In genomic region chr1:101282314-101283087, GRCh38 we compare ENCODE assay signal across 1 cellular context.
A peak's percentile ranks its signal among the peaks of the same experiment; 100 is the strongest.
TF ChIP-seq lines count a peak whose summit lies in the region.

No MANE protein-coding gene starts in this region.

TF ChIP-seq in HEK293, 187 proteins besides CTCF, POLR2A, EP300 and RAD21 (continued from another document and continues in another):
- TF ChIP-seq ZNF398 (tag by site-specific recombination; IDR thresholded peaks at IDR 0.05) = peak; percentile 82
- peak; percentile 71; the same call in 1 of the 2 replicates for TF ChIP-seq ZNF600 (tag by site-specific recombination; IDR thresholded peaks at IDR 0.05)
- TF ChIP-seq ZNF23 (tag by site-specific recombination; IDR thresholded peaks at IDR 0.05; ENCODE audit: borderline replicate concordance) = no peak
- TF ChIP-seq ZFP3 (tag by site-specific recombination; IDR thresholded peaks at IDR 0.05; ENCODE audit: low read depth) = no peak
- TF ChIP-seq ZNF404 (tag by site-specific recombination; IDR thresholded peaks at IDR 0.05) = no peak
- TF ChIP-seq ZNF785 (tag by site-specific recombination; IDR thresholded peaks at IDR 0.05) = no peak
- TF ChIP-seq SP3 (tag by site-specific recombination; IDR thresholded peaks at IDR 0.05) = no peak
- TF ChIP-seq ZNF621 (tag by site-specific recombination; IDR thresholded peaks at IDR 0.05) = no peak
- no peak for TF ChIP-seq GLI4 (tag by site-specific recombination; IDR thresholded peaks at IDR 0.05)
- TF ChIP-seq ZNF626 (tag by site-specific recombination; IDR thresholded peaks at IDR 0.05) = no peak
- 0 out of 2 replicates have a peak, but pooled peaks have one; percentile 25 for TF ChIP-seq ZNF423 (tag by site-specific recombination; IDR thresholded peaks at IDR 0.05)
- peak; percentile 79; the same call in 1 of the 2 replicates for TF ChIP-seq OVOL3 (tag by site-specific recombination; IDR thresholded peaks at IDR 0.05)
- 0 out of 2 replicates have a peak, but pooled peaks have one; percentile 80 for TF ChIP-seq ZNF610 (tag by site-specific recombination; IDR thresholded peaks at IDR 0.05; ENCODE audit: borderline replicate concordance)
- TF ChIP-seq ZNF148 (tag by site-specific recombination; IDR thresholded peaks at IDR 0.05; ENCODE audit: borderline replicate concordance) = no peak
- peak; percentile 78; the same call in 1 of the 2 replicates for TF ChIP-seq ZSCAN16 (tag by site-specific recombination; IDR thresholded peaks at IDR 0.05)
- TF ChIP-seq MZF1 (tag by site-specific recombination; IDR thresholded peaks at IDR 0.05; ENCODE audit: borderline replicate concordance) = peak; percentile 93
- peak; percentile 60 for TF ChIP-seq ZBTB20 (tag by site-specific recombination; IDR thresholded peaks at IDR 0.05)
- TF ChIP-seq ZNF514 (tag by site-specific recombination; IDR thresholded peaks at IDR 0.05) = no peak
- peak; percentile 52 for TF ChIP-seq ZNF335 (tag by site-specific recombination; conservative IDR thresholded peaks at IDR 0.05)
- TF ChIP-seq PRDM10 (tag by site-specific recombination; IDR thresholded peaks at IDR 0.05) = peak; percentile 45; the same call in 1 of the 2 replicates
- no peak for TF ChIP-seq ZNF549 (tag by site-specific recombination; IDR thresholded peaks at IDR 0.05)
- no peak for TF ChIP-seq ZNF488 (tag by site-specific recombination; IDR thresholded peaks at IDR 0.05)
- TF ChIP-seq ZNF645 (tag by site-specific recombination; IDR thresholded peaks at IDR 0.05) = no peak
- peak; percentile 46; the same call in 1 of the 2 replicates for TF ChIP-seq PRDM4 (tag by site-specific recombination; IDR thresholded peaks at IDR 0.05)
- peak; percentile 40 for TF ChIP-seq ZNF510 (tag by site-specific recombination; IDR thresholded peaks at IDR 0.05; ENCODE audit: insufficient replicate concordance)
- no peak for TF ChIP-seq ZNF366 (tag by site-specific recombination; conservative IDR thresholded peaks at IDR 0.05)
- TF ChIP-seq ZNF426 (tag by site-specific recombination; IDR thresholded peaks at IDR 0.05) = no peak
- no peak for TF ChIP-seq ZNF239 (tag by site-specific recombination; IDR thresholded peaks at IDR 0.05)
- TF ChIP-seq ZNF561 (tag by site-specific recombination; IDR thresholded peaks at IDR 0.05; ENCODE audit: borderline replicate concordance) = peak; percentile 84; the same call in 1 of the 2 replicates
- no peak for TF ChIP-seq ZNF560 (tag by site-specific recombination; IDR thresholded peaks at IDR 0.05; ENCODE audit: borderline replicate concordance)
- no peak for TF ChIP-seq ZNF529 (tag by site-specific recombination; IDR thresholded peaks at IDR 0.05; ENCODE audit: insufficient replicate concordance)
- TF ChIP-seq HIC1 (tag by site-specific recombination; IDR thresholded peaks at IDR 0.05) = no peak
- no peak for TF ChIP-seq EGR2 (tag by site-specific recombination; IDR thresholded peaks at IDR 0.05; ENCODE audit: low read depth)
- TF ChIP-seq ZNF596 (tag by site-specific recombination; IDR thresholded peaks at IDR 0.05) = 0 out of 2 replicates have a peak, but pooled peaks have one; percentile 48
- peak; percentile 89 for TF ChIP-seq FEZF1 (tag by site-specific recombination; IDR thresholded peaks at IDR 0.05)
- TF ChIP-seq ZFP37 (tag by site-specific recombination; IDR thresholded peaks at IDR 0.05) = no peak
- peak; percentile 74; the same call in 1 of the 2 replicates for TF ChIP-seq ZNF18 (tag by site-specific recombination; IDR thresholded peaks at IDR 0.05)
- TF ChIP-seq ZXDB (tag by site-specific recombination; IDR thresholded peaks at IDR 0.05) = peak; percentile 81
- 0 out of 2 replicates have a peak, but pooled peaks have one; percentile 63 for TF ChIP-seq ZNF324 (tag by site-specific recombination; IDR thresholded peaks at IDR 0.05)
- 0 out of 2 replicates have a peak, but pooled peaks have one; percentile 18 for TF ChIP-seq SP7 (tag by site-specific recombination; IDR thresholded peaks at IDR 0.05)
- peak; percentile 95 for TF ChIP-seq OSR2 (tag by site-specific recombination; IDR thresholded peaks at IDR 0.05)
